32 cellular contexts compared by ENCODE assay signal in genomic region chr5:152193391-152194107, GRCh38.
"Had no signal": no experiment of that assay in that cellular context is flagged by ENCODE, and none has a peak within 500 bp of the region (broad histone marks: within the 10 kb centered on the region; RNA-seq: fewer than 3 reads in every experiment).

No MANE protein-coding gene starts in this region.

- H3K36me3 Mint-ChIP-seq: activated CD8-positive, alpha-beta memory T cell treated with anti-CD3 and anti-CD28 coated beads, Interleukin-2, amount 10 ng/mL, durations not matched to agents 7 days and 5 days; activated naive CD4-positive, alpha-beta T cell treated with anti-CD3 and anti-CD28 coated beads, Interleukin-2, amount 10 ng/mL, durations not matched to agents 7 days and 5 days; activated naive CD8-positive, alpha-beta T cell; brain had no signal

- H3K4me3 Mint-ChIP-seq: activated B cell treated with CpG ODN at 0.5 μM for 24 hours; activated CD4-positive, alpha-beta memory T cell treated with anti-CD3 and anti-CD28 coated beads, Interleukin-2, amount 10 ng/mL, durations not matched to agents 7 days and 5 days; activated CD8-positive, alpha-beta memory T cell treated with anti-CD3 and anti-CD28 coated beads, Interleukin-2, amount 10 ng/mL, durations not matched to agents 7 days and 5 days; activated naive CD4-positive, alpha-beta T cell treated with anti-CD3 and anti-CD28 coated beads, Interleukin-2, amount 10 ng/mL, durations not matched to agents 7 days and 5 days; activated naive CD8-positive, alpha-beta T cell; activated naive CD8-positive, alpha-beta T cell treated with anti-CD3 and anti-CD28 coated beads, Interleukin-2, amount 50 U/mL, for 24 hours; brain; central memory CD8-positive, alpha-beta T cell had no signal

- H3K27ac ChIP-seq: cardiac muscle cell, RWPE1, VCaP had no signal

- DNase-seq: activated B cell treated with CpG ODN at 0.5 μM for 24 hours; activated CD4-positive, alpha-beta memory T cell treated with anti-CD3 and anti-CD28 coated beads, Interleukin-2, amount 10 ng/mL, durations not matched to agents 7 days and 5 days; activated CD4-positive, alpha-beta T cell treated with anti-CD3 and anti-CD28 coated beads for 48 hours; activated CD4-positive, CD25-positive, alpha-beta regulatory T cell treated with anti-CD3 and anti-CD28 coated beads, Interleukin-2, amount 50 U/mL, for 72 hours; activated CD8-positive, alpha-beta memory T cell treated with anti-CD3 and anti-CD28 coated beads for 24 hours; activated CD8-positive, alpha-beta memory T cell treated with anti-CD3 and anti-CD28 coated beads, Interleukin-2, amount 10 ng/mL, durations not matched to agents 7 days and 5 days; activated CD8-positive, alpha-beta memory T cell treated with anti-CD3 and anti-CD28 coated beads, Interleukin-2, amount 50 U/mL, for 48 hours; activated effector memory CD4-positive, alpha-beta T cell treated with Interleukin-2 at 50 U/mL for 16 hours; activated naive CD4-positive, alpha-beta T cell treated with anti-CD3 and anti-CD28 coated beads, Interleukin-2, amount 10 ng/mL, durations not matched to agents 7 days and 5 days; activated naive CD8-positive, alpha-beta T cell treated with anti-CD3 and anti-CD28 coated beads, Interleukin-2, amount 50 U/mL, for 24 hours; activated T-cell treated with anti-CD3 and anti-CD28 coated beads, Interleukin-2, amount 50 U/mL, for 48 hours; anterior cingulate cortex; Karpas-422; KBM-7; NCI-H1105; NCI-H1436; NCI-H1694; NCI-H1930; NCI-H2081 treated with DMSO at 0.1 percent for 48 hours; NCI-H345; NCI-H524 treated with DMSO at 0.1 percent for 48 hours; Right ventricle myocardium superior; SW 1271; T-helper 1 cell; T-helper 2 cell; T-helper 9 cell had no signal

- H3K4me3 ChIP-seq: cardiac muscle cell had no signal

- H3K27me3 Mint-ChIP-seq: activated B cell treated with CpG ODN at 0.5 μM for 24 hours; activated CD4-positive, alpha-beta memory T cell treated with anti-CD3 and anti-CD28 coated beads, Interleukin-2, amount 10 ng/mL, durations not matched to agents 7 days and 5 days; activated CD8-positive, alpha-beta memory T cell treated with anti-CD3 and anti-CD28 coated beads, Interleukin-2, amount 10 ng/mL, durations not matched to agents 7 days and 5 days; activated naive CD4-positive, alpha-beta T cell treated with anti-CD3 and anti-CD28 coated beads, Interleukin-2, amount 10 ng/mL, durations not matched to agents 7 days and 5 days; brain had no signal

- H3K27me3 ChIP-seq: cardiac muscle cell had no signal

- H3K36me3 ChIP-seq: cardiac muscle cell had no signal

- ATAC-seq: activated CD8-positive, alpha-beta memory T cell treated with anti-CD3 and anti-CD28 coated beads, Interleukin-2, amount 10 ng/mL, durations not matched to agents 7 days and 5 days; activated naive CD8-positive, alpha-beta T cell treated with anti-CD3 and anti-CD28 coated beads, Interleukin-2, amount 50 U/mL, for 24 hours had no signal

- H3K27ac Mint-ChIP-seq: activated B cell treated with CpG ODN at 0.5 μM for 24 hours; activated CD4-positive, alpha-beta memory T cell treated with anti-CD3 and anti-CD28 coated beads, Interleukin-2, amount 10 ng/mL, durations not matched to agents 7 days and 5 days; activated CD8-positive, alpha-beta memory T cell treated with anti-CD3 and anti-CD28 coated beads, Interleukin-2, amount 10 ng/mL, durations not matched to agents 7 days and 5 days; activated naive CD4-positive, alpha-beta T cell treated with anti-CD3 and anti-CD28 coated beads, Interleukin-2, amount 10 ng/mL, durations not matched to agents 7 days and 5 days; activated naive CD8-positive, alpha-beta T cell; activated naive CD8-positive, alpha-beta T cell treated with anti-CD3 and anti-CD28 coated beads, Interleukin-2, amount 50 U/mL, for 24 hours; brain had no signal

- H3K4me1 Mint-ChIP-seq: activated B cell treated with CpG ODN at 0.5 μM for 24 hours; activated CD4-positive, alpha-beta memory T cell treated with anti-CD3 and anti-CD28 coated beads, Interleukin-2, amount 10 ng/mL, durations not matched to agents 7 days and 5 days; activated CD8-positive, alpha-beta memory T cell treated with anti-CD3 and anti-CD28 coated beads, Interleukin-2, amount 10 ng/mL, durations not matched to agents 7 days and 5 days; activated naive CD4-positive, alpha-beta T cell treated with anti-CD3 and anti-CD28 coated beads, Interleukin-2, amount 10 ng/mL, durations not matched to agents 7 days and 5 days; activated naive CD8-positive, alpha-beta T cell treated with anti-CD3 and anti-CD28 coated beads, Interleukin-2, amount 50 U/mL, for 24 hours; brain; central memory CD8-positive, alpha-beta T cell had no signal

- H3K9me3 Mint-ChIP-seq: activated CD4-positive, alpha-beta memory T cell treated with anti-CD3 and anti-CD28 coated beads, Interleukin-2, amount 10 ng/mL, durations not matched to agents 7 days and 5 days had no signal
